ENCODE assay signal across 12 cellular contexts in genomic region chr14:51867753-51868152, GRCh38. TPM values are rescaled to one million over a fixed set of nuclear protein-coding genes. Genes with fewer than 3 reads are reported as not detected.
A peak's percentile ranks its signal among the peaks of the same experiment; 100 is the strongest.
DNase-seq lines count a peak whose midpoint lies in the region; ATAC-seq and TF ChIP-seq lines count a peak whose summit lies in the region.
"Had no signal": no experiment of that assay in that cellular context is flagged by ENCODE, and none has a peak within 500 bp of the region (broad histone marks: within the 10 kb centered on the region; RNA-seq: fewer than 3 reads in every experiment).

No MANE protein-coding gene starts in this region.

- ATAC-seq in activated naive CD4-positive, alpha-beta T cell treated with anti-CD3 and anti-CD28 coated beads, Interleukin-2, amount 50 U/mL, for 72 hours, result peak; percentile 6 to 26

- no peak overlapping the region for H3K4me3 Mint-ChIP-seq in HFFc6
- H3K4me3 Mint-ChIP-seq: stimulated activated naive CD8-positive, alpha-beta T cell treated with anti-CD3 and anti-CD28 coated beads, Interleukin-15, Interleukin-2, amounts not matched to agents 100 ng/mL and 50 ng/mL, for 24 hours had no signal

- H3K27ac ChIP-seq in Peyer's patch, result peak overlapping the region in 3 of 4 donors; percentile 2 to 31 (median 16)

- no peaks in the 10 kb centered on the region for H3K9me3 ChIP-seq in Peyer's patch

- no peak for DNase-seq in activated naive CD4-positive, alpha-beta T cell treated with anti-CD3 and anti-CD28 coated beads, Interleukin-2, amount 50 U/mL, for 72 hours (ENCODE audit: low spot score in 2 of 2)
- no peak for DNase-seq in activated naive CD4-positive, alpha-beta T cell treated with Interleukin-2 at 50 U/mL for 16 hours
- DNase-seq in Peyer's patch (no peak), fibroblast of peridontal ligament (ENCODE audit: extremely low read depth) (peak; percentile 61), CD1c-positive myeloid dendritic cell (ENCODE audit: extremely low spot score) (no peak), 8988T (no peak), NCI-H187 (lab: John Stamatoyannopoulos, UW) (no peak), HFFc6 (no peak)
- DNase-seq: ACHN; activated CD4-positive, alpha-beta T cell treated with anti-CD3 and anti-CD28 coated beads, Interleukin-2, amount 50 U/mL, for 1 hour had no signal

- no peak overlapping the region for H3K27ac Mint-ChIP-seq in activated naive CD4-positive, alpha-beta T cell treated with anti-CD3 and anti-CD28 coated beads, Interleukin-2, amount 50 U/mL, for 72 hours
- H3K27ac Mint-ChIP-seq in HFFc6, result no peak overlapping the region
- H3K27ac Mint-ChIP-seq: stimulated activated naive CD8-positive, alpha-beta T cell treated with anti-CD3 and anti-CD28 coated beads, Interleukin-15, Interleukin-2, amounts not matched to agents 100 ng/mL and 50 ng/mL, for 24 hours had no signal

- no peaks in the 10 kb centered on the region; the same call in 1 of the 2 replicates for H3K27me3 Mint-ChIP-seq in HFFc6 (ENCODE audit: insufficient read depth)
- H3K27me3 Mint-ChIP-seq: stimulated activated naive CD8-positive, alpha-beta T cell treated with anti-CD3 and anti-CD28 coated beads, Interleukin-15, Interleukin-2, amounts not matched to agents 100 ng/mL and 50 ng/mL, for 24 hours had no signal

- no peaks in the 10 kb centered on the region for H3K27me3 ChIP-seq in Peyer's patch

- no peak for TF ChIP-seq POLR2A in Peyer's patch (IDR thresholded peaks at IDR 0.05)

- no peak for TF ChIP-seq CTCF in Peyer's patch (IDR thresholded peaks at IDR 0.05)
- TF ChIP-seq CTCF in HFFc6 (IDR thresholded peaks at IDR 0.05), result no peak

- no peak overlapping the region for H3K4me3 ChIP-seq in Peyer's patch
- H3K4me3 ChIP-seq: lung had no signal

- peaks cover 8% of the 10 kb centered on the region for H3K4me1 Mint-ChIP-seq in HFFc6 (ENCODE audit: low read depth)

- H3K9me3 Mint-ChIP-seq in activated naive CD4-positive, alpha-beta T cell treated with anti-CD3 and anti-CD28 coated beads, Interleukin-2, amount 50 U/mL, for 72 hours, result no peaks in the 10 kb centered on the region
- no peaks in the 10 kb centered on the region for H3K9me3 Mint-ChIP-seq in HFFc6
- H3K9me3 Mint-ChIP-seq: stimulated activated naive CD8-positive, alpha-beta T cell treated with anti-CD3 and anti-CD28 coated beads, Interleukin-15, Interleukin-2, amounts not matched to agents 100 ng/mL and 50 ng/mL, for 24 hours had no signal

- peaks cover 0 to 32% (median 5%) of the 10 kb centered on the region in 4 donors for H3K4me1 ChIP-seq in Peyer's patch

- no peaks in the 10 kb centered on the region for H3K36me3 ChIP-seq in Peyer's patch

- peaks cover 0 to 9% of the 10 kb centered on the region in 2 donors for H3K36me3 Mint-ChIP-seq in activated naive CD4-positive, alpha-beta T cell treated with anti-CD3 and anti-CD28 coated beads, Interleukin-2, amount 50 U/mL, for 72 hours
- H3K36me3 Mint-ChIP-seq in HFFc6 (ENCODE audit: low read depth), result no peaks in the 10 kb centered on the region

RNA-seq across cellular contexts. Expression of gene GNG2, which starts 7.3 kb away (rescaled TPM):
- total RNA-seq in activated naive CD4-positive, alpha-beta T cell treated with anti-CD3 and anti-CD28 coated beads, Interleukin-2, amount 50 U/mL, for 72 hours, result 100 to 1,000 TPM in 1 of 2 donors, 10 to 100 TPM in 1; 79.8 to 121 TPM
- total RNA-seq in Peyer's patch, result 10 to 100 TPM in 2 of 4 donors, 1 to 10 TPM in 2; 6.0 to 44.6 (median 9.7) TPM
- total RNA-seq in HFFc6 (2021; fragmentation: NEBNext Ultra II Directional; extraction: Animal tissue kit (Norgen Biotek cat#: 25700)), result 1 to 10 TPM; 2.4 to 6.0 (median 2.8) TPM
